In genomic region chr11:130047141-130047540, GRCh38 we compare ENCODE assay signal across 24 cellular contexts. TPM values are rescaled to one million over a fixed set of nuclear protein-coding genes. Genes with fewer than 3 reads are reported as not detected.
A peak's percentile ranks its signal among the peaks of the same experiment; 100 is the strongest.
DNase-seq lines count a peak whose midpoint lies in the region; ATAC-seq, FAIRE-seq and TF ChIP-seq lines count a peak whose summit lies in the region.
"Had no signal": no experiment of that assay in that cellular context is flagged by ENCODE, and none has a peak within 500 bp of the region (broad histone marks: within the 10 kb centered on the region; RNA-seq: fewer than 3 reads in every experiment).

No MANE protein-coding gene starts in this region.

- no peak overlapping the region for H3K27ac Mint-ChIP-seq in MCF 10A (ENCODE audit: low read depth, unreplicated experiment)
- H3K27ac Mint-ChIP-seq: CD4-positive, alpha-beta T cell; GM23338; H9 had no signal

- H3K36me3 ChIP-seq in mammary epithelial cell (ENCODE audit: insufficient read depth, low read length), result no peaks in the 10 kb centered on the region
- no peaks in the 10 kb centered on the region for H3K36me3 ChIP-seq in PC-3 (ENCODE audit: low read depth, low read length)
- no peaks in the 10 kb centered on the region for H3K36me3 ChIP-seq in pancreas
- H3K36me3 ChIP-seq: BE2C; BLaER1 treated with 17β-estradiol and CSF1 and Interleukin-3, amounts not matched to agents 10 nM and 100 nM had no signal

- TF ChIP-seq CTCF in mammary epithelial cell (conservative IDR thresholded peaks at IDR 0.05 in 1 of 2, IDR thresholded peaks at IDR 0.05 in 1 of 2; ENCODE audit: extremely low read depth in 1 of 2, insufficient read depth in 1 of 2, low read depth in 1 of 2, low read length in 2 of 2) (no peak), MCF 10A (IDR thresholded peaks at IDR 0.05; ENCODE audit: unreplicated experiment) (no peak), PC-3 (conservative IDR thresholded peaks at IDR 0.05; ENCODE audit: low read depth, low read length) (no peak), pancreas (IDR thresholded peaks at IDR 0.05) (no peak)

- H3K36me3 Mint-ChIP-seq in MCF 10A (ENCODE audit: insufficient read depth, unreplicated experiment), result no peaks in the 10 kb centered on the region
- H3K36me3 Mint-ChIP-seq: CD14-positive monocyte; CD8-positive, alpha-beta memory T cell had no signal

- in situ Hi-C loops in mammary epithelial cell (cut with MboI; ENCODE audit: low sequenced_read_pairs in 2 of 2), result no loop called here

- peak; percentile 5 for FAIRE-seq in pancreas (lab: Jason Lieb, UNC)
- FAIRE-seq: A549, D721Med, G401.6, GM12892, GM19239 had no signal

- H4K20me1 ChIP-seq in mammary epithelial cell (ENCODE audit: insufficient read depth, low read length) (no peaks in the 10 kb centered on the region), PC-3 (ENCODE audit: low read length) (no peaks in the 10 kb centered on the region)
- H4K20me1 ChIP-seq: BLaER1 treated with 17β-estradiol and CSF1 and Interleukin-3, amounts not matched to agents 10 nM and 100 nM had no signal

- H3K9ac ChIP-seq in mammary epithelial cell (ENCODE audit: insufficient read depth, low read length), result no peak overlapping the region
- no peak overlapping the region for H3K9ac ChIP-seq in PC-3 (ENCODE audit: low read length)
- H3K9ac ChIP-seq: BLaER1 treated with 17β-estradiol and CSF1 and Interleukin-3, amounts not matched to agents 10 nM and 100 nM had no signal

- BruUV-seq in mammary epithelial cell (replicated peaks; lab: Mats Ljungman, UMichigan) (no TSS peak), MCF 10A (replicated peaks; lab: Mats Ljungman, UMichigan) (no TSS peak), PC-3 (replicated peaks; lab: Mats Ljungman, UMichigan) (no TSS peak)

- CTCF ChIA-PET in mammary epithelial cell (lab: Charles Lee; ENCODE audit: low non-redundant PET), result no interaction called here
- CTCF ChIA-PET in MCF 10A (lab: Yijun Ruan, JAX), result no interaction called here
- CTCF ChIA-PET in PC-3 (lab: Charles Lee), result no interaction called here

- H3K9me2 ChIP-seq in PC-3 (replicated peaks; ENCODE audit: low read length), result no peaks in the 10 kb centered on the region

- H3K27ac ChIP-seq in mammary epithelial cell (ENCODE audit: insufficient read depth, low read depth, low read length) (no peak overlapping the region), PC-3 (ENCODE audit: low read length) (no peak overlapping the region), pancreas (no peak overlapping the region)
- H3K27ac ChIP-seq: A549 had no signal

- dilution Hi-C loops in mammary epithelial cell (cut with HindIII; ENCODE audit: low sequenced_read_pairs), result no loop called here

- H3K9me3 ChIP-seq in mammary epithelial cell (replicated peaks; ENCODE audit: insufficient read depth, low read length) (no peaks in the 10 kb centered on the region), PC-3 (ENCODE audit: low read length) (no peaks in the 10 kb centered on the region), pancreas (no peaks in the 10 kb centered on the region)
- H3K9me3 ChIP-seq: A549, BE2C had no signal

- no peak for ATAC-seq in PC-3
- ATAC-seq in pancreas, result no peak
- ATAC-seq in GM18520 (IDR thresholded peaks at IDR 0.05; ENCODE audit: unreplicated experiment), result no peak
- ATAC-seq in GM19395 (IDR thresholded peaks at IDR 0.05; ENCODE audit: unreplicated experiment), result no peak
- ATAC-seq: A549, GM23338 had no signal

- H3K4me3 ChIP-seq in mammary epithelial cell (replicated peaks in 1 of 3; ENCODE audit: insufficient read depth in 1 of 3, low read depth in 2 of 3, low read length in 3 of 3) (no peak overlapping the region), PC-3 (ENCODE audit: low read length) (no peak overlapping the region), pancreas (no peak overlapping the region)
- H3K4me3 ChIP-seq: A549; BLaER1 treated with 17β-estradiol and CSF1 and Interleukin-3, amounts not matched to agents 10 nM and 100 nM; GM23338 had no signal

- POLR2A ChIA-PET in MCF 10A (lab: Yijun Ruan, JAX) (interaction anchor here (1.0 kb wide), 1 partner anchor 44 kb away, joined by 3 read pairs; the partner anchor contains the start of gene PRDM10), PC-3 (lab: Charles Lee; ENCODE audit: unreplicated experiment) (no interaction called here)

- intact Hi-C loops in mammary epithelial cell (cut with micrococcal nuclease) (no loop called here), MCF 10A (cut with micrococcal nuclease) (no loop called here), PC-3 (cut with micrococcal nuclease) (no loop called here), pancreas (cut with DNase I) (loop anchor here in 1 of 3 donors (5.0 kb wide), 1 partner anchor 40 kb away; no protein-coding TSS in a partner anchor)

- no peaks in the 10 kb centered on the region for H3K27me3 ChIP-seq in mammary epithelial cell (ENCODE audit: insufficient read depth, low read length)
- no peaks in the 10 kb centered on the region for H3K27me3 ChIP-seq in PC-3 (ENCODE audit: low read length)
- H3K27me3 ChIP-seq in pancreas, result no peaks in the 10 kb centered on the region
- H3K27me3 ChIP-seq: BE2C; BLaER1 treated with 17β-estradiol and CSF1 and Interleukin-3, amounts not matched to agents 10 nM and 100 nM had no signal

- no peak overlapping the region for H2AFZ ChIP-seq in mammary epithelial cell (ENCODE audit: low read depth, low read length)
- H2AFZ ChIP-seq in PC-3 (ENCODE audit: low read length), result 0 out of 2 replicates have a peak overlapping the region, but pooled peaks have one; percentile 14
- H2AFZ ChIP-seq: GM23338 had no signal

- peak; percentile 23 for DNase-seq in mammary epithelial cell
- DNase-seq in MCF 10A (ENCODE audit: unreplicated experiment), result no peak
- no peak for DNase-seq in PC-3
- DNase-seq in pancreas, result no peak
- no peak for DNase-seq in midbrain (lab: John Stamatoyannopoulos, UW)
- DNase-seq: 8988T; ACHN; AML-193; BE2C; CD4-positive, alpha-beta T cell; CD8-positive, alpha-beta memory T cell; DMS 273 treated with DMSO at 0.1 percent for 48 hours; DND-41; H9 had no signal

- H3K4me1 ChIP-seq in mammary epithelial cell (ENCODE audit: insufficient read depth, low read length) (peaks cover 8% of the 10 kb centered on the region), PC-3 (ENCODE audit: insufficient read depth, low read length) (peaks cover 7% of the 10 kb centered on the region), pancreas (no peaks in the 10 kb centered on the region)
- H3K4me1 ChIP-seq: BE2C had no signal

- no peaks in the 10 kb centered on the region for H3K9me3 Mint-ChIP-seq in MCF 10A (ENCODE audit: unreplicated experiment)
- H3K9me3 Mint-ChIP-seq: CD14-positive monocyte; CD4-positive, alpha-beta T cell; CD8-positive, alpha-beta memory T cell had no signal

- H3K79me2 ChIP-seq in mammary epithelial cell (ENCODE audit: insufficient read depth, low read length), result no peaks in the 10 kb centered on the region
- H3K79me2 ChIP-seq in PC-3 (ENCODE audit: low read length), result no peaks in the 10 kb centered on the region

- peaks cover 15% of the 10 kb centered on the region for H3K4me1 Mint-ChIP-seq in MCF 10A (ENCODE audit: insufficient read depth, unreplicated experiment)
- H3K4me1 Mint-ChIP-seq: CD8-positive, alpha-beta memory T cell had no signal

- no peak overlapping the region for H3K4me3 Mint-ChIP-seq in MCF 10A (ENCODE audit: unreplicated experiment)
- H3K4me3 Mint-ChIP-seq: CD14-positive monocyte; CD4-positive, alpha-beta T cell; CD8-positive, alpha-beta memory T cell; GM23338; H9 had no signal

- H3K27me3 Mint-ChIP-seq in MCF 10A (ENCODE audit: insufficient read depth, unreplicated experiment), result no peaks in the 10 kb centered on the region
- H3K27me3 Mint-ChIP-seq: CD4-positive, alpha-beta T cell had no signal

- WGBS in mammary epithelial cell (ENCODE audit: low coverage, missing lambda C conversion rate), result 78% methylated on average over 1 of the region's 1 CpG
- WGBS in pancreas, 2 donors, result 74 to 76% methylated on average over 1 of the region's 1 CpG

- no peaks in the 10 kb centered on the region for H3F3A ChIP-seq in PC-3 (ENCODE audit: low read length, unreplicated experiment)

- H3K4me2 ChIP-seq in mammary epithelial cell (ENCODE audit: insufficient read depth, low read depth, low read length) (no peak overlapping the region), PC-3 (ENCODE audit: low read length) (no peak overlapping the region)
- H3K4me2 ChIP-seq: A549, GM23338 had no signal

RNA-seq across cellular contexts. Expression of gene APLP2, which starts 22.6 kb away (rescaled TPM):
- total RNA-seq in mammary epithelial cell (100 to 1,000 TPM; 348 to 450 TPM), MCF 10A (2022) (317 and 368 TPM in 2 replicates), PC-3 (2014; rRNA removed) (345 and 371 TPM in 2 replicates), pancreas (100 to 1,000 TPM in 3 of 6 donors, 10 to 100 TPM in 3; 64.2 to 171 (median 101) TPM)
- polyA plus RNA-seq in mammary epithelial cell (319 TPM), pancreas (100 to 1,000 TPM in 1 of 2 donors, 10 to 100 TPM in 1; 45.3 to 124 TPM)
- 177 TPM for polyA minus RNA-seq in mammary epithelial cell

RNA-seq across cellular contexts. Expression of gene PRDM10, which starts 44.5 kb away (rescaled TPM):
- total RNA-seq in mammary epithelial cell (1 to 10 TPM; 6.5 to 6.6 TPM), MCF 10A (2022) (5.1 and 5.6 TPM in 2 replicates), PC-3 (2014; rRNA removed) (7.3 and 8.5 TPM in 2 replicates), pancreas (1 to 10 TPM; 3.1 to 5.3 (median 3.3) TPM)
- polyA plus RNA-seq in mammary epithelial cell (6.3 TPM), pancreas (1 to 10 TPM; 2.3 to 2.8 TPM)
- polyA minus RNA-seq in mammary epithelial cell, result 80.9 TPM
